8 cellular contexts compared by ENCODE assay signal in genomic region chr17:46190763-46191162, GRCh38. TPM values are rescaled to one million over a fixed set of nuclear protein-coding genes. Genes with fewer than 3 reads are reported as not detected.
DNase-seq lines count a peak whose midpoint lies in the region; ATAC-seq and TF ChIP-seq lines count a peak whose summit lies in the region.

No MANE protein-coding gene starts in this region.

- H3K9me3 ChIP-seq in right atrium auricular region (no peaks in the 10 kb centered on the region), lower lobe of right lung (no peaks in the 10 kb centered on the region), uterus (no peaks in the 10 kb centered on the region)

- H3K4me1 Mint-ChIP-seq in brain = peaks cover 68% of the 10 kb centered on the region

- intact Hi-C loops in Right ventricle myocardium superior (cut with DNase I) = no loop called here
- intact Hi-C loops in lower lobe of right lung (cut with DNase I) = loop anchor here (10.0 kb wide), 1 partner anchor 146 kb away; no protein-coding TSS in a partner anchor
- intact Hi-C loops in uterus (cut with DNase I; ENCODE audit: low total_unique reads) = loop anchor here (5.0 kb wide), 1 partner anchor 143 kb away; no protein-coding TSS in a partner anchor

- peak overlapping the region; percentile 98 to 99 for H3K4me3 ChIP-seq in right atrium auricular region
- H3K4me3 ChIP-seq in lower lobe of right lung = peak overlapping the region; percentile 83
- peak overlapping the region; percentile 91 to 99 for H3K4me3 ChIP-seq in uterus

- DNase-seq in right atrium auricular region (ENCODE audit: low spot score) (no peak), Right ventricle myocardium superior (no peak), lower lobe of right lung (no peak), uterus (no peak), HPDE6-E6E7 (ENCODE audit: extremely low spot score) (no peak), H4 (ENCODE audit: low spot score) (no peak), NCI-H2081 (lab: John Stamatoyannopoulos, UW) (no peak)

- H3K27me3 ChIP-seq in right atrium auricular region = no peaks in the 10 kb centered on the region
- H3K27me3 ChIP-seq in lower lobe of right lung (ENCODE audit: low read depth) = no peaks in the 10 kb centered on the region
- no peaks in the 10 kb centered on the region for H3K27me3 ChIP-seq in uterus

- H3K36me3 ChIP-seq in right atrium auricular region = no peaks in the 10 kb centered on the region
- no peaks in the 10 kb centered on the region for H3K36me3 ChIP-seq in lower lobe of right lung
- H3K36me3 ChIP-seq in uterus = no peaks in the 10 kb centered on the region

- H3K27ac Mint-ChIP-seq in brain = peak overlapping the region; percentile 51 to 100 (median 79)

- ATAC-seq in Right ventricle myocardium superior (ENCODE audit: poor library complexity) (no peak), lower lobe of right lung (no peak)

- H3K4me1 ChIP-seq in right atrium auricular region (peaks cover 0 to 56% of the 10 kb centered on the region in 2 donors), lower lobe of right lung (peaks cover 66% of the 10 kb centered on the region), uterus (peaks cover 4 to 11% of the 10 kb centered on the region in 2 donors)

- peaks cover 13% of the 10 kb centered on the region for H3K36me3 Mint-ChIP-seq in brain

- peaks cover 16% of the 10 kb centered on the region for H3K27me3 Mint-ChIP-seq in brain

- H3K4me3 Mint-ChIP-seq in brain = peak overlapping the region; percentile 87 to 100 (median 88)

- H3K9me3 Mint-ChIP-seq in brain = no peaks in the 10 kb centered on the region

- no peak for TF ChIP-seq POLR2A in uterus (IDR thresholded peaks at IDR 0.05)

- TF ChIP-seq CTCF in right atrium auricular region (IDR thresholded peaks at IDR 0.05) (no peak), brain (conservative IDR thresholded peaks at IDR 0.05) (no peak), lower lobe of right lung (IDR thresholded peaks at IDR 0.05) (no peak), uterus (IDR thresholded peaks at IDR 0.05) (no peak)

- H3K27ac ChIP-seq in right atrium auricular region = peak overlapping the region; percentile 100
- peak overlapping the region; percentile 97 for H3K27ac ChIP-seq in lower lobe of right lung
- peak overlapping the region; percentile 100 for H3K27ac ChIP-seq in uterus

RNA-seq across cellular contexts. Expression of gene KANSL1, which starts 2.5 kb away (rescaled TPM):
- 10 to 100 TPM; 26.6 to 29.2 TPM for total RNA-seq in right atrium auricular region
- 25.1 TPM for total RNA-seq in Right ventricle myocardium superior
- polyA plus RNA-seq in brain (ENCODE audit: insufficient read depth, low read depth, low replicate concordance) = 25.7 TPM
- total RNA-seq in lower lobe of right lung = 78.5 TPM
- total RNA-seq in uterus = 100 to 1,000 TPM in 3 of 4 donors, 10 to 100 TPM in 1; 55.8 to 192 (median 146) TPM
- total RNA-seq in H4 (2014; rRNA removed; shearing (Covaris generic)) = 13.9 and 22.6 TPM in 2 replicates
